22 cellular contexts compared by ENCODE assay signal in genomic region chr7:152312316-152312715, GRCh38.
A peak's percentile ranks its signal among the peaks of the same experiment; 100 is the strongest.
DNase-seq lines count a peak whose midpoint lies in the region; ATAC-seq, FAIRE-seq and TF ChIP-seq lines count a peak whose summit lies in the region.
"Had no signal": no experiment of that assay in that cellular context is flagged by ENCODE, and none has a peak within 500 bp of the region (broad histone marks: within the 10 kb centered on the region; RNA-seq: fewer than 3 reads in every experiment).

No MANE protein-coding gene starts in this region.

- 100% methylated on average over 2 of the region's 2 CpGs for WGBS in GM12878 (ENCODE audit: insufficient coverage, insufficient replicate concordance, low lambda C conversion rate, missing lambda C conversion rate)

- TF ChIP-seq EP300 in GM12878 (IDR thresholded peaks at IDR 0.05; ENCODE audit: borderline replicate concordance in 1 of 2, control insufficient read depth in 1 of 2, low read depth in 2 of 2, low read length in 2 of 2): no peak

- RAD21 ChIA-PET in GM12878 (lab: Charles Lee; ENCODE audit: unreplicated experiment): interaction anchor here (5.2 to 5.4 kb wide), 2 partner anchors 24 to 395 kb away, joined by 18 to 35 read pairs; no protein-coding TSS in a partner anchor

- H3K9ac ChIP-seq in GM12878 (ENCODE audit: control insufficient read depth, insufficient read depth, low read length) (no peak overlapping the region), skeletal muscle satellite cell (ENCODE audit: low read depth, low read length) (no peak overlapping the region)
- H3K9ac ChIP-seq: BLaER1 had no signal

- H3K4me3 ChIP-seq in HEK293 (ENCODE audit: low read depth, low read length) (no peak overlapping the region), GM12878 (no peak overlapping the region), skeletal muscle satellite cell (ENCODE audit: low read length) (no peak overlapping the region)
- H3K4me3 ChIP-seq: BLaER1, esophagus squamous epithelium, HAP-1, spleen, tibial artery had no signal

- H3K36me3 ChIP-seq in HEK293 (ENCODE audit: control insufficient read depth in 2 of 2, insufficient read depth in 1 of 2, low read length in 2 of 2) (peaks cover 15 to 39% of the 10 kb centered on the region in 2 experiments; a peak in 2 of 3 replicates), GM12878 (ENCODE audit: control insufficient read depth in 2 of 2, insufficient read depth in 2 of 2, low read length in 1 of 2) (peaks cover 2 to 24% of the 10 kb centered on the region in 2 experiments; a peak in 3 of 4 replicates), skeletal muscle satellite cell (ENCODE audit: insufficient read depth, low read length) (peaks cover 10% of the 10 kb centered on the region)

- SMC1A ChIA-PET in GM12878 (lab: Charles Lee; ENCODE audit: uncharacterized antibody, unreplicated experiment): interaction anchor here (0.8 to 7.6 kb wide), 5 partner anchors 9 to 43 kb away, joined by 3 to 64 read pairs (median 4); no protein-coding TSS in a partner anchor

- in situ Hi-C loops in GM12878 (cut with MboI): no loop called here

- H3K36me3 Mint-ChIP-seq in activated CD4-positive, alpha-beta memory T cell treated with anti-CD3 and anti-CD28 coated beads, Interleukin-2, amount 10 ng/mL, durations not matched to agents 7 days and 5 days (ENCODE audit: low read depth): peaks cover 41% of the 10 kb centered on the region

- H3K4me3 Mint-ChIP-seq in activated CD4-positive, alpha-beta memory T cell treated with anti-CD3 and anti-CD28 coated beads, Interleukin-2, amount 10 ng/mL, durations not matched to agents 7 days and 5 days: no peak overlapping the region
- H3K4me3 Mint-ChIP-seq: activated CD8-positive, alpha-beta T cell treated with anti-CD3 and anti-CD28 coated beads for 36 hours; activated naive CD8-positive, alpha-beta T cell treated with anti-CD3 and anti-CD28 coated beads for 36 hours; activated T-cell treated with anti-CD3 and anti-CD28 coated beads, Interleukin-2, amount 50 U/mL, for 72 hours had no signal

- DNase-seq in GM12878 (ENCODE audit: low read depth, low spot score) (no peak), iris pigment epithelial cell (ENCODE audit: low read depth) (peak; percentile 60)
- DNase-seq in activated CD4-positive, alpha-beta memory T cell treated with anti-CD3 and anti-CD28 coated beads, Interleukin-2, amount 10 ng/mL, durations not matched to agents 7 days and 5 days: no peak
- DNase-seq: activated CD8-positive, alpha-beta T cell treated with anti-CD3 and anti-CD28 coated beads for 36 hours; activated naive CD8-positive, alpha-beta T cell treated with anti-CD3 and anti-CD28 coated beads for 36 hours; activated T-cell treated with anti-CD3 and anti-CD28 coated beads, Interleukin-2, amount 50 U/mL, for 72 hours; central memory CD4-positive, alpha-beta T cell; effector CD4-positive, alpha-beta T cell; esophagus squamous epithelium; Kasumi-1; left cardiac atrium; NK-92 treated with Interleukin-12 subunit alpha and Interleukin-12 subunit beta, amount 100 ng/mL, for 24 hours; RPMI8226; spleen; tibial artery had no signal

- no peak overlapping the region for H3K27ac ChIP-seq in HEK293 (ENCODE audit: extremely low read depth, low read depth, low read length)
- no peak overlapping the region for H3K27ac ChIP-seq in GM12878 (ENCODE audit: control insufficient read depth, insufficient read depth)
- H3K27ac ChIP-seq: BLaER1, esophagus squamous epithelium, spleen, tibial artery had no signal

- POLR2A ChIA-PET in HEK293 (lab: Yijun Ruan, JAX): no interaction called here
- POLR2A ChIA-PET in GM12878 (lab: Charles Lee): no interaction called here
- POLR2A ChIA-PET in activated CD4-positive, alpha-beta memory T cell treated with anti-CD3 and anti-CD28 coated beads, Interleukin-2, amount 10 ng/mL, durations not matched to agents 7 days and 5 days (lab: Charles Lee): no interaction called here

- H3K4me2 ChIP-seq in GM12878 (ENCODE audit: control insufficient read depth, insufficient read depth) (no peak overlapping the region), skeletal muscle satellite cell (ENCODE audit: low read length) (peak overlapping the region; percentile 3)
- H3K4me2 ChIP-seq: BLaER1 had no signal

- no peaks in the 10 kb centered on the region for H3K9me3 Mint-ChIP-seq in activated CD4-positive, alpha-beta memory T cell treated with anti-CD3 and anti-CD28 coated beads, Interleukin-2, amount 10 ng/mL, durations not matched to agents 7 days and 5 days
- H3K9me3 Mint-ChIP-seq: activated CD8-positive, alpha-beta T cell treated with anti-CD3 and anti-CD28 coated beads for 36 hours; activated naive CD8-positive, alpha-beta T cell treated with anti-CD3 and anti-CD28 coated beads for 36 hours; activated T-cell treated with anti-CD3 and anti-CD28 coated beads, Interleukin-2, amount 50 U/mL, for 72 hours had no signal

- H3K4me1 ChIP-seq in HEK293 (ENCODE audit: control insufficient read depth, insufficient read depth, low read length): peaks cover 6% of the 10 kb centered on the region
- peaks cover 6% of the 10 kb centered on the region; the same call in 1 of the 2 replicates for H3K4me1 ChIP-seq in GM12878 (ENCODE audit: control insufficient read depth, insufficient read depth, low read length)
- H3K4me1 ChIP-seq in skeletal muscle satellite cell (ENCODE audit: control insufficient read depth, insufficient read depth, low read length): peaks cover 20% of the 10 kb centered on the region

- peaks cover 5% of the 10 kb centered on the region for H3K4me1 Mint-ChIP-seq in activated CD4-positive, alpha-beta memory T cell treated with anti-CD3 and anti-CD28 coated beads, Interleukin-2, amount 10 ng/mL, durations not matched to agents 7 days and 5 days

- no peak for TF ChIP-seq RAD21 in GM12878 (IDR thresholded peaks at IDR 0.05; ENCODE audit: insufficient read depth, low read depth, low read length)

- CTCF ChIA-PET in HEK293 (lab: Yijun Ruan, JAX): interaction anchor here (1.0 kb wide), 1 partner anchor 333 kb away, joined by 3 read pairs; no protein-coding TSS in a partner anchor
- CTCF ChIA-PET in GM12878 (lab: Yijun Ruan, JAX): interaction anchor here (6.4 kb wide), 1 partner anchor 25 kb away, joined by 41 read pairs; no protein-coding TSS in a partner anchor
- CTCF ChIA-PET in activated CD4-positive, alpha-beta memory T cell treated with anti-CD3 and anti-CD28 coated beads, Interleukin-2, amount 10 ng/mL, durations not matched to agents 7 days and 5 days (lab: Charles Lee): no interaction called here

- FAIRE-seq in GM12878 (lab: Jason Lieb, UNC): peak; percentile 72

- no TSS peak for BruUV-seq in GM12878 (replicated peaks; lab: Mats Ljungman, UMichigan)

- TF ChIP-seq POLR2A in GM12878 (IDR thresholded peaks at IDR 0.05; ENCODE audit: low read depth, low read length): no peak

- no peaks in the 10 kb centered on the region for H4K20me1 ChIP-seq in GM12878 (ENCODE audit: control insufficient read depth, insufficient read depth)

- intact Hi-C loops in GM12878 (cut with micrococcal nuclease; ENCODE audit: unreplicated experiment): no loop called here

- peaks cover 4% of the 10 kb centered on the region for H3K79me2 ChIP-seq in GM12878 (ENCODE audit: control insufficient read depth, insufficient read depth, low read length)

- TF ChIP-seq CTCF in HEK293 (tag by site-specific recombination; IDR thresholded peaks at IDR 0.05) (no peak), GM12878 (IDR thresholded peaks at IDR 0.05 in 2 of 3, conservative IDR thresholded peaks at IDR 0.05 in 1 of 3; ENCODE audit: control insufficient read depth in 2 of 3, extremely low read depth in 1 of 3, insufficient read depth in 1 of 3, low read depth in 3 of 3, low read length in 3 of 3) (no peak)

- H3K9me3 ChIP-seq in HEK293 (ENCODE audit: control insufficient read depth, insufficient read depth, low read depth, low read length): no peaks in the 10 kb centered on the region
- H3K9me3 ChIP-seq in GM12878 (replicated peaks; ENCODE audit: control insufficient read depth, insufficient read depth, low read length): no peaks in the 10 kb centered on the region; the same call in 2 of the 3 replicates
- H3K9me3 ChIP-seq in skeletal muscle satellite cell (replicated peaks; ENCODE audit: low read length): no peaks in the 10 kb centered on the region
- H3K9me3 ChIP-seq: esophagus squamous epithelium, HAP-1, spleen, tibial artery had no signal

- no peak overlapping the region for H3K27ac Mint-ChIP-seq in activated CD4-positive, alpha-beta memory T cell treated with anti-CD3 and anti-CD28 coated beads, Interleukin-2, amount 10 ng/mL, durations not matched to agents 7 days and 5 days
- H3K27ac Mint-ChIP-seq: activated CD8-positive, alpha-beta T cell treated with anti-CD3 and anti-CD28 coated beads for 36 hours; activated naive CD8-positive, alpha-beta T cell treated with anti-CD3 and anti-CD28 coated beads for 36 hours; activated T-cell treated with anti-CD3 and anti-CD28 coated beads, Interleukin-2, amount 50 U/mL, for 72 hours; progenitor cell of endocrine pancreas had no signal

- H3K27me3 Mint-ChIP-seq in activated CD4-positive, alpha-beta memory T cell treated with anti-CD3 and anti-CD28 coated beads, Interleukin-2, amount 10 ng/mL, durations not matched to agents 7 days and 5 days: no peaks in the 10 kb centered on the region
- H3K27me3 Mint-ChIP-seq: activated CD8-positive, alpha-beta T cell treated with anti-CD3 and anti-CD28 coated beads for 36 hours; activated naive CD8-positive, alpha-beta T cell treated with anti-CD3 and anti-CD28 coated beads for 36 hours; progenitor cell of endocrine pancreas had no signal

- H3K27me3 ChIP-seq in GM12878 (replicated peaks in 1 of 2; ENCODE audit: control insufficient read depth in 2 of 2, insufficient read depth in 2 of 2, low read length in 1 of 2) (no peaks in the 10 kb centered on the region), skeletal muscle satellite cell (ENCODE audit: control insufficient read depth, insufficient read depth, low read length) (no peaks in the 10 kb centered on the region)
- H3K27me3 ChIP-seq: BLaER1, esophagus squamous epithelium, spleen, tibial artery had no signal

- no peak overlapping the region for H2AFZ ChIP-seq in GM12878 (ENCODE audit: control insufficient read depth, low read depth, low read length)

- ATAC-seq in GM12878: no peak
- ATAC-seq in HG02885 (IDR thresholded peaks at IDR 0.05; ENCODE audit: poor library complexity, unreplicated experiment): no peak
- ATAC-seq in GM19452 (IDR thresholded peaks at IDR 0.05; ENCODE audit: unreplicated experiment): no peak
- ATAC-seq: activated CD8-positive, alpha-beta T cell treated with anti-CD3 and anti-CD28 coated beads for 36 hours; activated T-cell treated with anti-CD3 and anti-CD28 coated beads, Interleukin-2, amount 50 U/mL, for 72 hours; left cardiac atrium had no signal

TF ChIP-seq in HEK293, 187 proteins besides CTCF, POLR2A, EP300 and RAD21:
- TF ChIP-seq ZNF776 (tag by site-specific recombination; IDR thresholded peaks at IDR 0.05; ENCODE audit: borderline replicate concordance) (no peak), PRDM1 (tag by site-specific recombination; IDR thresholded peaks at IDR 0.05) (0 out of 2 replicates have a peak, but pooled peaks have one; percentile 29), ZNF174 (tag by site-specific recombination; IDR thresholded peaks at IDR 0.05) (no peak)
TF ChIP-seq in HEK293: peak in this region for 1.

TF ChIP-seq in GM12878, 131 proteins besides CTCF, POLR2A, EP300 and RAD21 (continues in another document):
- TF ChIP-seq ZBED1 (IDR thresholded peaks at IDR 0.05; ENCODE audit: borderline replicate concordance): no peak
